9 cellular contexts compared by ENCODE assay signal in genomic region chr13:99218969-99219368, GRCh38. TPM values are rescaled to one million over a fixed set of nuclear protein-coding genes. Genes with fewer than 3 reads are reported as not detected.
DNase-seq lines count a peak whose midpoint lies in the region; ATAC-seq, FAIRE-seq and TF ChIP-seq lines count a peak whose summit lies in the region.
"Had no signal": no experiment of that assay in that cellular context is flagged by ENCODE, and none has a peak within 500 bp of the region (broad histone marks: within the 10 kb centered on the region; RNA-seq: fewer than 3 reads in every experiment).

No MANE protein-coding gene starts in this region.

- peaks cover 0 to 15% (median 4%) of the 10 kb centered on the region in 3 donors for H3K36me3 Mint-ChIP-seq in CD8-positive, alpha-beta memory T cell
- peaks cover 17% of the 10 kb centered on the region for H3K36me3 Mint-ChIP-seq in activated CD4-positive, alpha-beta memory T cell treated with anti-CD3 and anti-CD28 coated beads for 36 hours
- peaks cover 0 to 3% (median 3%) of the 10 kb centered on the region in 3 donors for H3K36me3 Mint-ChIP-seq in immature natural killer cell

- no peak for TF ChIP-seq CTCF in kidney (IDR thresholded peaks at IDR 0.05; ENCODE audit: borderline replicate concordance, extremely low read depth, insufficient read depth)

- H3K27ac Mint-ChIP-seq in CD8-positive, alpha-beta memory T cell, result peak overlapping the region; percentile 90 to 100 (median 96)
- peak overlapping the region; percentile 89 for H3K27ac Mint-ChIP-seq in activated CD4-positive, alpha-beta memory T cell treated with anti-CD3 and anti-CD28 coated beads for 36 hours
- H3K27ac Mint-ChIP-seq in immature natural killer cell, result peak overlapping the region; percentile 93 to 96 (median 94)

- H3K9me3 ChIP-seq in CD8-positive, alpha-beta memory T cell (ENCODE audit: low read length), result no peaks in the 10 kb centered on the region
- H3K9me3 ChIP-seq in kidney (ENCODE audit: control insufficient read depth in 1 of 2, low read length in 2 of 2), result peaks cover 0 to 3% of the 10 kb centered on the region in 2 donors

- H3K27me3 Mint-ChIP-seq in CD8-positive, alpha-beta memory T cell, result no peaks in the 10 kb centered on the region
- H3K27me3 Mint-ChIP-seq in activated CD4-positive, alpha-beta memory T cell treated with anti-CD3 and anti-CD28 coated beads for 36 hours, result no peaks in the 10 kb centered on the region
- peaks cover 0 to 7% (median 6%) of the 10 kb centered on the region in 3 donors for H3K27me3 Mint-ChIP-seq in immature natural killer cell (ENCODE audit: low read depth in 3 of 3)

- no peaks in the 10 kb centered on the region for H3K9me3 Mint-ChIP-seq in CD8-positive, alpha-beta memory T cell
- H3K9me3 Mint-ChIP-seq in activated CD4-positive, alpha-beta memory T cell treated with anti-CD3 and anti-CD28 coated beads for 36 hours, result peaks cover 3% of the 10 kb centered on the region
- no peaks in the 10 kb centered on the region for H3K9me3 Mint-ChIP-seq in immature natural killer cell

- no peaks in the 10 kb centered on the region for H3K36me3 ChIP-seq in CD8-positive, alpha-beta memory T cell (ENCODE audit: insufficient read depth, low read length)
- no peaks in the 10 kb centered on the region for H3K36me3 ChIP-seq in kidney (ENCODE audit: control insufficient read depth in 1 of 2, insufficient read depth in 2 of 2, low read length in 2 of 2)

- FAIRE-seq in kidney (lab: Jason Lieb, UNC), result no peak
- FAIRE-seq: endothelial cell of umbilical vein had no signal

- peaks cover 85 to 99% (median 99%) of the 10 kb centered on the region in 3 donors for H3K4me1 Mint-ChIP-seq in CD8-positive, alpha-beta memory T cell
- peaks cover 91% of the 10 kb centered on the region for H3K4me1 Mint-ChIP-seq in activated CD4-positive, alpha-beta memory T cell treated with anti-CD3 and anti-CD28 coated beads for 36 hours (ENCODE audit: low read depth)
- H3K4me1 Mint-ChIP-seq in immature natural killer cell, result peaks cover 94 to 100% of the 10 kb centered on the region in 2 donors

- H3K27ac ChIP-seq in CD8-positive, alpha-beta memory T cell (ENCODE audit: low read depth, low read length), result no peak overlapping the region
- H3K27ac ChIP-seq in kidney (ENCODE audit: low read depth in 2 of 2, low read length in 2 of 2), result no peak overlapping the region

- intact Hi-C loops in activated CD4-positive, alpha-beta memory T cell treated with anti-CD3 and anti-CD28 coated beads for 36 hours (cut with micrococcal nuclease), result loop anchor here (1.0 to 5.0 kb wide), 6 partner anchors 9 to 283 kb away; partner anchors contain the start of genes GPR18 and TM9SF2
- intact Hi-C loops in kidney (cut with DNase I), result no loop called here

- DNase-seq in CD8-positive, alpha-beta memory T cell, result peak; percentile 41 to 88 (median 84)
- peak; percentile 77 for DNase-seq in activated CD4-positive, alpha-beta memory T cell treated with anti-CD3 and anti-CD28 coated beads for 36 hours
- DNase-seq in immature natural killer cell, result peak; percentile 83 to 84 (median 83)
- DNase-seq in GF-D8 (lab: John Stamatoyannopoulos, UW), result no peak
- no peak for DNase-seq in kidney
- no peak for DNase-seq in EL

- no peaks in the 10 kb centered on the region for H3K27me3 ChIP-seq in CD8-positive, alpha-beta memory T cell (ENCODE audit: insufficient read depth, low read length, poor library complexity, severe bottlenecking)

- peak overlapping the region; percentile 59 for H3K4me3 ChIP-seq in CD8-positive, alpha-beta memory T cell (ENCODE audit: low read length)
- H3K4me3 ChIP-seq in kidney (ENCODE audit: low read length in 2 of 2), result no peak overlapping the region

- H3K9ac ChIP-seq in kidney (ENCODE audit: low read length in 2 of 2), result no peak overlapping the region

- ATAC-seq in HG02885 (IDR thresholded peaks at IDR 0.05; ENCODE audit: poor library complexity, unreplicated experiment), result peak; percentile 64
- no peak for ATAC-seq in GM21717 (IDR thresholded peaks at IDR 0.05; ENCODE audit: unreplicated experiment)

- H3K4me1 ChIP-seq in CD8-positive, alpha-beta memory T cell (ENCODE audit: insufficient read depth, low read length), result peaks cover 94% of the 10 kb centered on the region
- peaks cover 0 to 10% of the 10 kb centered on the region in 2 donors for H3K4me1 ChIP-seq in kidney (ENCODE audit: control insufficient read depth in 1 of 2, insufficient read depth in 1 of 2, low read depth in 1 of 2, low read length in 2 of 2)

- peak overlapping the region; percentile 77 to 86 (median 80) for H3K4me3 Mint-ChIP-seq in CD8-positive, alpha-beta memory T cell
- peak overlapping the region; percentile 42 for H3K4me3 Mint-ChIP-seq in activated CD4-positive, alpha-beta memory T cell treated with anti-CD3 and anti-CD28 coated beads for 36 hours
- peak overlapping the region; percentile 69 to 87 (median 83) for H3K4me3 Mint-ChIP-seq in immature natural killer cell

- POLR2A ChIA-PET in CD8-positive, alpha-beta memory T cell (lab: Charles Lee), result interaction anchor here (1.0 to 6.7 kb wide), 7 partner anchors 10 to 39 kb away, joined by 3 to 102 read pairs (median 7); partner anchors contain the start of genes GPR18 and UBAC2
- POLR2A ChIA-PET in activated CD4-positive, alpha-beta memory T cell treated with anti-CD3 and anti-CD28 coated beads for 36 hours (lab: Charles Lee), result interaction anchor here (0.9 to 2.4 kb wide), 8 partner anchors 9 to 162 kb away, joined by 3 to 15 read pairs (median 5); partner anchors contain the start of gene UBAC2

- CTCF ChIA-PET in CD8-positive, alpha-beta memory T cell (lab: Charles Lee), result interaction anchor here (0.6 to 7.1 kb wide), 12 partner anchors 10 to 218 kb away, joined by 3 to 60 read pairs (median 5); partner anchors contain the start of gene UBAC2
- CTCF ChIA-PET in activated CD4-positive, alpha-beta memory T cell treated with anti-CD3 and anti-CD28 coated beads for 36 hours (lab: Charles Lee), result interaction anchor here (1.1 to 3.4 kb wide), 8 partner anchors 11 to 48 kb away, joined by 3 to 20 read pairs (median 3); partner anchors contain the start of genes GPR18 and UBAC2

RNA-seq across cellular contexts. Expression of gene UBAC2, which starts 18.3 kb away (rescaled TPM):
- 10 to 100 TPM; 62.3 to 63.7 TPM for total RNA-seq in CD8-positive, alpha-beta memory T cell
- polyA plus RNA-seq in CD8-positive, alpha-beta memory T cell, result 160 TPM
- total RNA-seq in activated CD4-positive, alpha-beta memory T cell treated with anti-CD3 and anti-CD28 coated beads for 36 hours, result 10 to 100 TPM; 51.8 to 54.5 TPM
- polyA plus RNA-seq in immature natural killer cell (100 to 1,000 TPM; 114 to 130 (median 115) TPM), kidney (ENCODE audit: insufficient read depth, low read depth, low replicate concordance) (77.5 TPM)
- 61.8 TPM for total RNA-seq in kidney

RNA-seq across cellular contexts. Expression of gene GPR18, which starts 39.2 kb away (rescaled TPM):
- total RNA-seq in CD8-positive, alpha-beta memory T cell, result 10 to 100 TPM; 15.2 to 16.2 TPM
- polyA plus RNA-seq in CD8-positive, alpha-beta memory T cell, result 32.4 TPM
- total RNA-seq in activated CD4-positive, alpha-beta memory T cell treated with anti-CD3 and anti-CD28 coated beads for 36 hours, result 1 to 10 TPM; 2.4 to 2.8 TPM
- polyA plus RNA-seq in immature natural killer cell (10 to 100 TPM; 10.1 to 30.0 (median 21.1) TPM), kidney (ENCODE audit: insufficient read depth, low read depth, low replicate concordance) (not detected)
- total RNA-seq in kidney, result 0.88 TPM
- total RNA-seq: endothelial cell of umbilical vein had no signal
- polyA plus RNA-seq: endothelial cell of umbilical vein had no signal

Comparison
In these comparisons a context has a peak if more than half of its experiments do, and no peak if none do; other contexts are left out.
1. DNase-seq: peak in CD8-positive, alpha-beta memory T cell (5 of 5), activated CD4-positive, alpha-beta memory T cell treated with anti-CD3 and anti-CD28 coated beads for 36 hours (single experiment) and immature natural killer cell (3 of 3); none in GF-D8 (single experiment), kidney (single experiment) and EL (single experiment).
2. Peak in every context shown above with its lines, with median percentiles within 50 percentile points of each other: H3K27ac Mint-ChIP-seq and H3K4me3 Mint-ChIP-seq.